Comparison of ENCODE assay signal across 1 cellular context in genomic region chr18:77763530-77763929, GRCh38.
TF ChIP-seq lines count a peak whose summit lies in the region.

No MANE protein-coding gene starts in this region.

TF ChIP-seq in GM23338, 12 proteins besides CTCF, POLR2A, EP300 and RAD21 (continued from another document):
- TF ChIP-seq ZNF462 (CRISPR knock-in tag; IDR thresholded peaks at IDR 0.05): no peak
